Comparison of ENCODE assay signal across 14 cellular contexts in genomic region chr22:44341431-44342346, GRCh38. TPM values are rescaled to one million over a fixed set of nuclear protein-coding genes. Genes with fewer than 3 reads are reported as not detected.
DNase-seq lines count a peak whose midpoint lies in the region; ATAC-seq and TF ChIP-seq lines count a peak whose summit lies in the region.
"Had no signal": no experiment of that assay in that cellular context is flagged by ENCODE, and none has a peak within 500 bp of the region (broad histone marks: within the 10 kb centered on the region; RNA-seq: fewer than 3 reads in every experiment).

No MANE protein-coding gene starts in this region.

- no peak overlapping the region for H3K9ac ChIP-seq in adipocyte (ENCODE audit: low read length)

- H3K27ac ChIP-seq in heart right ventricle = peak overlapping the region in 3 of 10 donors; percentile 16 to 65 (median 56)
- peak overlapping the region; percentile 32 to 51 for H3K27ac ChIP-seq in prostate gland
- H3K27ac ChIP-seq: foreskin keratinocyte, VCaP had no signal

- DNase-seq in EH (ENCODE audit: low read depth) (peak; percentile 42), adipocyte (ENCODE audit: low read depth) (peak; percentile 84), heart right ventricle (peak in 1 of 2 donors; percentile 24), prostate gland (ENCODE audit: low spot score) (peak; percentile 26), kidney glomerular epithelial cell (lab: John Stamatoyannopoulos, UW) (no peak), posterior vena cava (ENCODE audit: low spot score) (no peak)
- no peak for DNase-seq in activated T-cell treated with anti-CD3 and anti-CD28 coated beads, Interleukin-2, amount 50 U/mL, for 1 hour
- DNase-seq in activated CD4-positive, CD25-positive, alpha-beta regulatory T cell (lab: John Stamatoyannopoulos, UW) = no peak
- DNase-seq: foreskin keratinocyte, Karpas-422, NCI-H446 treated with DMSO at 0.1 percent for 48 hours had no signal

- no peak for TF ChIP-seq POLR2A in prostate gland (IDR thresholded peaks at IDR 0.05)

- H3K27me3 ChIP-seq in adipocyte (replicated peaks; ENCODE audit: control insufficient read depth, insufficient read depth, low read length) (peaks cover 19% of the 10 kb centered on the region), heart right ventricle (peaks cover 0 to 3% (median 0%) of the 10 kb centered on the region in 7 donors), prostate gland (replicated peaks; ENCODE audit: insufficient read depth) (no peaks in the 10 kb centered on the region)
- H3K27me3 ChIP-seq: tibial nerve had no signal

- H3K36me3 ChIP-seq in adipocyte (ENCODE audit: control insufficient read depth, insufficient read depth, low read length, severe bottlenecking) = no peaks in the 10 kb centered on the region
- no peaks in the 10 kb centered on the region for H3K36me3 ChIP-seq in heart right ventricle
- no peaks in the 10 kb centered on the region for H3K36me3 ChIP-seq in prostate gland
- H3K36me3 ChIP-seq: tibial nerve had no signal

- peaks cover 14% of the 10 kb centered on the region for H3K4me1 ChIP-seq in adipocyte (ENCODE audit: control insufficient read depth, insufficient read depth, low read length)
- peaks cover 0 to 25% (median 8%) of the 10 kb centered on the region in 9 donors for H3K4me1 ChIP-seq in heart right ventricle
- H3K4me1 ChIP-seq in prostate gland (replicated peaks) = peaks cover 6% of the 10 kb centered on the region
- H3K4me1 ChIP-seq: foreskin keratinocyte had no signal

- no peaks in the 10 kb centered on the region for H3K9me3 ChIP-seq in adipocyte (ENCODE audit: control insufficient read depth, low read length)
- no peaks in the 10 kb centered on the region for H3K9me3 ChIP-seq in heart right ventricle
- no peaks in the 10 kb centered on the region for H3K9me3 ChIP-seq in prostate gland
- H3K9me3 ChIP-seq: tibial nerve had no signal

- no peak overlapping the region for H3K4me3 ChIP-seq in adipocyte (ENCODE audit: low read length)
- H3K4me3 ChIP-seq in heart right ventricle = no peak overlapping the region
- H3K4me3 ChIP-seq in prostate gland = no peak overlapping the region
- H3K4me3 ChIP-seq: tibial nerve had no signal

- TF ChIP-seq CTCF in heart right ventricle (IDR thresholded peaks at IDR 0.05) (no peak), prostate gland (IDR thresholded peaks at IDR 0.05) (no peak)

- intact Hi-C loops in heart right ventricle (cut with DNase I) = no loop called here
- intact Hi-C loops in prostate gland (cut with DNase I) = no loop called here
- intact Hi-C loops in posterior vena cava (cut with DNase I) = no loop called here

- WGBS in heart right ventricle, 2 donors = 61 to 69% methylated on average over 17 of the region's 17 CpGs
- WGBS in prostate gland = 38% methylated on average over 17 of the region's 17 CpGs

- peak in 5 of 8 donors; percentile 34 to 50 (median 47) for ATAC-seq in heart right ventricle
- ATAC-seq: foreskin keratinocyte had no signal

RNA-seq across cellular contexts. Expression of gene SHISAL1, which starts 28.9 kb away (rescaled TPM):
- total RNA-seq in heart right ventricle = 1 to 10 TPM in 4 of 10 donors, under 1 TPM in 6; 0.15 to 1.7 (median 0.78) TPM
- polyA plus RNA-seq in heart right ventricle = under 1 TPM; 0.37 to 0.43 TPM
- total RNA-seq in prostate gland = 1 to 10 TPM; 1.8 to 7.8 TPM
- 10 to 100 TPM in 1 of 2 donors, 1 to 10 TPM in 1; 9.8 to 12.7 TPM for total RNA-seq in posterior vena cava
- total RNA-seq: foreskin keratinocyte had no signal
- polyA plus RNA-seq: CD14-positive monocyte had no signal

Comparison
In these comparisons a context has a peak if more than half of its experiments do, and no peak if none do; other contexts are left out.
1. DNase-seq: peak in EH (single experiment), adipocyte (single experiment) and prostate gland (single experiment); none in kidney glomerular epithelial cell (single experiment), activated T-cell treated with anti-CD3 and anti-CD28 coated beads, Interleukin-2, amount 50 U/mL, for 1 hour (single experiment), posterior vena cava (single experiment) and activated CD4-positive, CD25-positive, alpha-beta regulatory T cell (0 of 4).